ENCODE assay signal across 8 cellular contexts in genomic region chr4:78720994-78721677, GRCh38. TPM values are rescaled to one million over a fixed set of nuclear protein-coding genes. Genes with fewer than 3 reads are reported as not detected.
A peak's percentile ranks its signal among the peaks of the same experiment; 100 is the strongest.
DNase-seq lines count a peak whose midpoint lies in the region; ATAC-seq and FAIRE-seq lines count a peak whose summit lies in the region.

No MANE protein-coding gene starts in this region.

- H3K27ac Mint-ChIP-seq in activated CD4-positive, alpha-beta T cell treated with anti-CD3 and anti-CD28 coated beads for 36 hours: peak overlapping the region; percentile 29

- 56 to 65% (median 59%) methylated on average over 10 of the region's 10 CpGs for whole genome bisulfite sequencing in small intestine, 3 donors

- peaks cover 19% of the 10 kb centered on the region for H3K4me1 Mint-ChIP-seq in activated CD4-positive, alpha-beta T cell treated with anti-CD3 and anti-CD28 coated beads for 36 hours

- no peaks in the 10 kb centered on the region for H3K4me1 ChIP-seq in small intestine (ENCODE audit: control insufficient read depth in 2 of 2, insufficient read depth in 1 of 2, low read depth in 1 of 2, low read length in 1 of 2)

- intact Hi-C loops in activated CD4-positive, alpha-beta T cell treated with anti-CD3 and anti-CD28 coated beads for 36 hours (cut with DNase I, micrococcal nuclease): loop anchor here in 1 of 2 experiments (2.0 kb wide), 1 partner anchor 64 kb away; no protein-coding TSS in a partner anchor

- H3K9me3 ChIP-seq in small intestine (ENCODE audit: control insufficient read depth, low read depth): no peaks in the 10 kb centered on the region

- peak overlapping the region; percentile 14 for H3K4me3 Mint-ChIP-seq in activated CD4-positive, alpha-beta T cell treated with anti-CD3 and anti-CD28 coated beads for 36 hours

- POLR2A ChIA-PET in activated CD4-positive, alpha-beta T cell treated with anti-CD3 and anti-CD28 coated beads for 36 hours (lab: Charles Lee): interaction anchor here (0.6 kb wide), 1 partner anchor 134 kb away, joined by 3 read pairs; no protein-coding TSS in a partner anchor

- FAIRE-seq in small intestine (lab: Jason Lieb, UNC): no peak

- no peaks in the 10 kb centered on the region for H3K36me3 Mint-ChIP-seq in activated CD4-positive, alpha-beta T cell treated with anti-CD3 and anti-CD28 coated beads for 36 hours (ENCODE audit: low read depth)

- H3K36me3 ChIP-seq in small intestine (ENCODE audit: control insufficient read depth in 2 of 2, insufficient read depth in 2 of 2, low read length in 2 of 2): no peaks in the 10 kb centered on the region

- H3K9me3 Mint-ChIP-seq in activated CD4-positive, alpha-beta T cell treated with anti-CD3 and anti-CD28 coated beads for 36 hours (ENCODE audit: low read depth): no peaks in the 10 kb centered on the region

- no peaks in the 10 kb centered on the region for H3K27me3 Mint-ChIP-seq in activated CD4-positive, alpha-beta T cell treated with anti-CD3 and anti-CD28 coated beads for 36 hours

- H3K4me3 ChIP-seq in small intestine (ENCODE audit: low read depth in 1 of 2, low read length in 2 of 2): no peak overlapping the region

- no peak overlapping the region for H3K27ac ChIP-seq in small intestine (ENCODE audit: low read depth in 1 of 2, low read length in 1 of 2)

- H3K27me3 ChIP-seq in small intestine (ENCODE audit: control insufficient read depth in 2 of 2, insufficient read depth in 2 of 2, low read length in 2 of 2): no peaks in the 10 kb centered on the region

- peak; percentile 96 for ATAC-seq in activated CD4-positive, alpha-beta T cell treated with anti-CD3 and anti-CD28 coated beads for 36 hours
- ATAC-seq in HG03460 (IDR thresholded peaks at IDR 0.05; ENCODE audit: unreplicated experiment): peak; percentile 82

- peak; percentile 56 for DNase-seq in activated CD4-positive, alpha-beta T cell treated with anti-CD3 and anti-CD28 coated beads for 36 hours
- no peak for DNase-seq in activated CD4-positive, alpha-beta T cell treated with anti-CD3 and anti-CD28 coated beads for 1 hour
- DNase-seq in activated naive CD4-positive, alpha-beta T cell treated with anti-CD3 and anti-CD28 coated beads, Interleukin-2, amount 50 U/mL, for 16 hours: peak; percentile 11
- peak; percentile 26 for DNase-seq in small intestine
- DNase-seq in EL: no peak
- no peak for DNase-seq in NCI-H2196 (lab: John Stamatoyannopoulos, UW; ENCODE audit: unreplicated experiment)
- DNase-seq in NCI-H146 (lab: John Stamatoyannopoulos, UW): no peak

- CTCF ChIA-PET in activated CD4-positive, alpha-beta T cell treated with anti-CD3 and anti-CD28 coated beads for 36 hours (lab: Charles Lee): no interaction called here

RNA-seq across cellular contexts. Expression of gene BMP2K, which starts 55.0 kb away (rescaled TPM):
- total RNA-seq in activated CD4-positive, alpha-beta T cell treated with anti-CD3 and anti-CD28 coated beads for 36 hours: 10 to 100 TPM; 10.6 to 14.5 TPM
- polyA plus RNA-seq in small intestine: 10 to 100 TPM in 1 of 3 donors, 1 to 10 TPM in 2; 9.7 to 11.9 (median 9.9) TPM

Comparison
In these comparisons a context has a peak if more than half of its experiments do, and no peak if none do; other contexts are left out.
1. DNase-seq: peak in activated CD4-positive, alpha-beta T cell treated with anti-CD3 and anti-CD28 coated beads for 36 hours (single experiment), activated naive CD4-positive, alpha-beta T cell treated with anti-CD3 and anti-CD28 coated beads, Interleukin-2, amount 50 U/mL, for 16 hours (single experiment) and small intestine (single experiment); none in activated CD4-positive, alpha-beta T cell treated with anti-CD3 and anti-CD28 coated beads for 1 hour (single experiment), EL (single experiment), NCI-H2196 (single experiment) and NCI-H146 (single experiment).